Comparison of ENCODE assay signal across 8 cellular contexts in the genomic region with DNA sequence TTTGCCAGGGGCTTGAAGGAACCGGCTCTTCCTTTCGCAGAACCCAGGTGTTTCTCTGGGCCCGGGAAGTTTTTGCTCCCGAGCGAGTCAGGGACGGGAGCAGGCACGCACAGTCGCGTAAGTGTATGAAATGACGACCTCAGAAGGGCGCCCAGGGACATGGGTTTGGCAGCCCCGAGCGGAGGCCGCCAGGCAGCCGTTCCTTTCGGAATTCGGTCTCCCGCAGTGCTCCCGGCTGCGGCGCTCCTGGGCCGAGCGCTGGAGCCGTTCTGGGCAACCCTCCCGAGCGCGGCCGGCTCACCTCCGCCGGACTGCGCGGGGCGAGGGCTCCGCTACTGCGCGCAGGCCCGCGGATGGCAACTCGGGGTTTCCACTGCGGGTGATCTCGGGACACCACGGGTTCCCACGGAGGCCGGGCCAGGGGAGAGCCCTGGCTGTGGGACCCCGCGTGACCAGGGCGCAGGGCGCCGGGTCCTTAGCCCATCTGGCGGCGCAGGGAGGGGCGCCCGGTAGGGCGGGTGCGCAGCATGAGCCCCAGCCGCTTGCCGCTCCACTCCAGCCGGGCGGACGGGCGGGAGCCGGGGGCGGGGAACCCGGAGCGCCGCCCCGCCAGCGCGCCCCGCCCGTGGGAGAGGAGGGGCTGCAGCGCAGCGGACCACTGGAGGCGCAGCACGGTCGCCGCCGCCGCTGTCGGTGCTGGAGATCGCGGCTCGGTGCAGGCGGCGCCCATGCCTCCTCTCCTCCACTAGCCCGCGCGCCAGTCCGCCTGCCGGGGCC. TPM values are rescaled to one million over a fixed set of nuclear protein-coding genes. Genes with fewer than 3 reads are reported as not detected.
DNase-seq lines count a peak whose midpoint lies in the region; ATAC-seq and TF ChIP-seq lines count a peak whose summit lies in the region.

TSS of gene OSBPL6 (plus strand) at position 690 of the 777 bp plus-strand sequence. CDS start 111,673 bp downstream, outside the sequence.

- no peak for TF ChIP-seq CTCF in AG10803 (conservative IDR thresholded peaks at IDR 0.05; ENCODE audit: low read length)

- H3K4me3 ChIP-seq in AG10803 (ENCODE audit: low read length), result peak within 1 kb of the TSS; percentile 78

- DNase-seq in AG10803 (ENCODE audit: low read depth) (peak; percentile 87), NCI-H446 treated with DMSO at 0.1 percent for 48 hours (lab: John Stamatoyannopoulos, UW) (peak; percentile 70), lung microvascular endothelial cell (ENCODE audit: low read depth in 2 of 2) (peak; percentile 92 to 94)
- peak; percentile 17 to 23 for DNase-seq in activated CD4-positive, alpha-beta T cell treated with anti-CD3 and anti-CD28 coated beads, Interleukin-2, amount 50 U/mL, for 4 hours
- DNase-seq in effector CD4-positive, alpha-beta T cell, result peak; percentile 28
- peak in 2 of 3 donors; percentile 8 to 39 for DNase-seq in stimulated activated CD4-positive, alpha-beta T cell treated with anti-CD3 and anti-CD28 coated beads, TNF-alpha, amount 100 ng/mL, for 1 hour (ENCODE audit: low read depth in 3 of 3, low spot score in 1 of 3)

- ATAC-seq in GM19023 (IDR thresholded peaks at IDR 0.05; ENCODE audit: unreplicated experiment) (peak; percentile 90), HG03159 (IDR thresholded peaks at IDR 0.05; ENCODE audit: unreplicated experiment) (peak; percentile 93)

RNA-seq across cellular contexts. Expression of gene OSBPL6, which starts in this region (rescaled TPM):
- total RNA-seq in lung microvascular endothelial cell, result 2.4 and 4.0 TPM in 2 replicates

Comparison
In these comparisons a context has a peak if more than half of its experiments do, and no peak if none do; other contexts are left out.
1. Peak in every context shown above with its lines: DNase-seq, ATAC-seq and H3K4me3 ChIP-seq.
2. DNase-seq: peak in every context shown above with its lines; median percentile 93 in lung microvascular endothelial cell; 87 in AG10803; 70 in NCI-H446 treated with DMSO at 0.1 percent for 48 hours; 28 in effector CD4-positive, alpha-beta T cell; 24 in stimulated activated CD4-positive, alpha-beta T cell treated with anti-CD3 and anti-CD28 coated beads, TNF-alpha, amount 100 ng/mL, for 1 hour; 20 in activated CD4-positive, alpha-beta T cell treated with anti-CD3 and anti-CD28 coated beads, Interleukin-2, amount 50 U/mL, for 4 hours.